ENCODE assay signal across 1 cellular context in the genomic region with DNA sequence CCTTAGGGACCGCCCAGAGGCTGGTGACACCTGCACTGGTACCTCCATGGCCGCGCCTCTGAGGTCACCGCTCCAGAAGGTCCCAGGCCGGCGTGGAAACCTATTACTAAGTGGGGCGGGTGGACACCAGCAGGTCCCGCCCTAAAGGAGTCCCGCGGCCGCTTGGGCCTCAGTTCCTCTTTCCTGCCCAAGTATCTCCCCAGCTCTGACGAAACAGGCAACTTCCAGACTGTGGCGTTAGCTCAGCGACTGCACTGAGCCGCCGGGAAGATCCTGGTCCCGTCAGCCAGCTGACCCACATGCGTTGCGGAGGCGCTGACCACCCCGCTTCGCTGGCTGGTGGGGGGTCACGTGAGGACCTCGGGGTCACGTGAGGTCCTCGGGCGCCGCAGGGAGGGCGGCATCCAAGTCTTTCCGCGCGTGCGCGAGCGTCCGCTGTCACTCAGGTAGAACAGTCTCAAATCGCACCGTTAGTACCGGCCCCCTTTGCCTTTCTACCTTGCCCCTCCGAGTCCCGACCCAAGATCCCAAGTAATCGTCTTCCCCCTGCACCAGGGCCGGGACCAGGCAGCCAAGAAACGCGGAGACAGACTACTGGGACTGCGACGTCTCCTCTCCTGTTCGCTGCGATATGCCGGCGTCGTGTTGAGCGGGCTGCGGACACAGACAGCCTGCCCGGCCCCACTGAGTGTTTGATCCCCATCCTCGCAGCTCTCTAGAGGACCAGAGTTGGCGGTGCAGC.
A peak's percentile ranks its signal among the peaks of the same experiment; 100 is the strongest.
TF ChIP-seq lines count a peak whose summit lies in the region.

No MANE protein-coding gene starts in this region.

TF ChIP-seq in HepG2, 621 proteins besides CTCF, POLR2A, EP300 and RAD21 (continued from another document and continues in another):
- TF ChIP-seq PCBP2 (optimal IDR thresholded peaks at IDR 0.05; ENCODE audit: low read depth, low read length, poor library complexity, severe bottlenecking) (no peak), THYN1 (CRISPR knock-in tag; IDR thresholded peaks at IDR 0.05; ENCODE audit: borderline replicate concordance, low read depth) (no peak), FOXC1 (CRISPR knock-in tag; IDR thresholded peaks at IDR 0.05; ENCODE audit: borderline replicate concordance) (no peak; the same call in 1 of the 2 replicates), ZNF350 (CRISPR knock-in tag; IDR thresholded peaks at IDR 0.05; ENCODE audit: borderline replicate concordance, low read depth) (no peak; the same call in 1 of the 2 replicates), ZNF468 (CRISPR knock-in tag; IDR thresholded peaks at IDR 0.05) (no peak), PHF20 (CRISPR knock-in tag; IDR thresholded peaks at IDR 0.05) (peak; percentile 79), ZNF557 (CRISPR knock-in tag; IDR thresholded peaks at IDR 0.05) (no peak), ZNF577 (CRISPR knock-in tag; IDR thresholded peaks at IDR 0.05; ENCODE audit: borderline replicate concordance, low read depth) (no peak), ZBTB38 (CRISPR knock-in tag; IDR thresholded peaks at IDR 0.05) (no peak; the same call in 1 of the 2 replicates), RBM22 (optimal IDR thresholded peaks at IDR 0.05; ENCODE audit: low read length) (no peak), CREM (IDR thresholded peaks at IDR 0.05) (no peak), CREM (CRISPR knock-in tag; IDR thresholded peaks at IDR 0.05) (no peak), SATB2 (CRISPR knock-in tag; IDR thresholded peaks at IDR 0.05) (0 out of 2 replicates have a peak, but pooled peaks have one; percentile 75), TBX2 (CRISPR knock-in tag; IDR thresholded peaks at IDR 0.05; ENCODE audit: borderline replicate concordance) (peak; percentile 19; the same call in 1 of the 2 replicates), TEAD3 (CRISPR knock-in tag; optimal IDR thresholded peaks at IDR 0.05; ENCODE audit: borderline replicate concordance) (no peak), ZFP62 (CRISPR knock-in tag; IDR thresholded peaks at IDR 0.05) (no peak), ZNF773 (CRISPR knock-in tag; IDR thresholded peaks at IDR 0.05; ENCODE audit: borderline replicate concordance) (no peak), AKAP8 (CRISPR knock-in tag; IDR thresholded peaks at IDR 0.05) (no peak), WIZ (CRISPR knock-in tag; IDR thresholded peaks at IDR 0.05) (peak; percentile 48; the same call in 1 of the 2 replicates), ELF1 (CRISPR knock-in tag; IDR thresholded peaks at IDR 0.05) (peak; percentile 31; the same call in 1 of the 2 replicates), GTF2F1 (IDR thresholded peaks at IDR 0.05; ENCODE audit: low read length) (no peak), ZNF274 (CRISPR knock-in tag; IDR thresholded peaks at IDR 0.05) (peak; percentile 43; the same call in 1 of the 2 replicates), SOX6 (IDR thresholded peaks at IDR 0.05) (no peak), SOX6 (CRISPR knock-in tag; IDR thresholded peaks at IDR 0.05) (no peak; the same call in 1 of the 2 replicates), ZNF354B (CRISPR knock-in tag; IDR thresholded peaks at IDR 0.05) (no peak), ZNF230 (CRISPR knock-in tag; IDR thresholded peaks at IDR 0.05) (0 out of 2 replicates have a peak, but pooled peaks have one; percentile 39), BRCA1 (CRISPR knock-in tag; IDR thresholded peaks at IDR 0.05) (0 out of 2 replicates have a peak, but pooled peaks have one; percentile 55), MAZ (IDR thresholded peaks at IDR 0.05; ENCODE audit: borderline replicate concordance, low read depth, low read length) (no peak), MAZ (CRISPR knock-in tag; IDR thresholded peaks at IDR 0.05; ENCODE audit: low read depth) (no peak; the same call in 1 of the 2 replicates), ISX (CRISPR knock-in tag; conservative IDR thresholded peaks at IDR 0.05) (no peak), ZNF720 (CRISPR knock-in tag; IDR thresholded peaks at IDR 0.05) (no peak), TBP (CRISPR knock-in tag; IDR thresholded peaks at IDR 0.05) (no peak), SMAD1 (CRISPR knock-in tag; IDR thresholded peaks at IDR 0.05; ENCODE audit: borderline replicate concordance, low read depth) (no peak)
- TF ChIP-seq, protein P1, sequence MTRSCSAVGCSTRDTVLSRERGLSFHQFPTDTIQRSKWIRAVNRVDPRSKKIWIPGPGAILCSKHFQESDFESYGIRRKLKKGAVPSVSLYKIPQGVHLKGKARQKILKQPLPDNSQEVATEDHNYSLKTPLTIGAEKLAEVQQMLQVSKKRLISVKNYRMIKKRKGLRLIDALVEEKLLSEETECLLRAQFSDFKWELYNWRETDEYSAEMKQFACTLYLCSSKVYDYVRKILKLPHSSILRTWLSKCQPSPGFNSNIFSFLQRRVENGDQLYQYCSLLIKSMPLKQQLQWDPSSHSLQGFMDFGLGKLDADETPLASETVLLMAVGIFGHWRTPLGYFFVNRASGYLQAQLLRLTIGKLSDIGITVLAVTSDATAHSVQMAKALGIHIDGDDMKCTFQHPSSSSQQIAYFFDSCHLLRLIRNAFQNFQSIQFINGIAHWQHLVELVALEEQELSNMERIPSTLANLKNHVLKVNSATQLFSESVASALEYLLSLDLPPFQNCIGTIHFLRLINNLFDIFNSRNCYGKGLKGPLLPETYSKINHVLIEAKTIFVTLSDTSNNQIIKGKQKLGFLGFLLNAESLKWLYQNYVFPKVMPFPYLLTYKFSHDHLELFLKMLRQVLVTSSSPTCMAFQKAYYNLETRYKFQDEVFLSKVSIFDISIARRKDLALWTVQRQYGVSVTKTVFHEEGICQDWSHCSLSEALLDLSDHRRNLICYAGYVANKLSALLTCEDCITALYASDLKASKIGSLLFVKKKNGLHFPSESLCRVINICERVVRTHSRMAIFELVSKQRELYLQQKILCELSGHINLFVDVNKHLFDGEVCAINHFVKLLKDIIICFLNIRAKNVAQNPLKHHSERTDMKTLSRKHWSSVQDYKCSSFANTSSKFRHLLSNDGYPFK (CRISPR knock-in tag; IDR thresholded peaks at IDR 0.05; ENCODE audit: borderline replicate concordance), result peak; percentile 38; the same call in 1 of the 2 replicates
- TF ChIP-seq, protein P2, sequence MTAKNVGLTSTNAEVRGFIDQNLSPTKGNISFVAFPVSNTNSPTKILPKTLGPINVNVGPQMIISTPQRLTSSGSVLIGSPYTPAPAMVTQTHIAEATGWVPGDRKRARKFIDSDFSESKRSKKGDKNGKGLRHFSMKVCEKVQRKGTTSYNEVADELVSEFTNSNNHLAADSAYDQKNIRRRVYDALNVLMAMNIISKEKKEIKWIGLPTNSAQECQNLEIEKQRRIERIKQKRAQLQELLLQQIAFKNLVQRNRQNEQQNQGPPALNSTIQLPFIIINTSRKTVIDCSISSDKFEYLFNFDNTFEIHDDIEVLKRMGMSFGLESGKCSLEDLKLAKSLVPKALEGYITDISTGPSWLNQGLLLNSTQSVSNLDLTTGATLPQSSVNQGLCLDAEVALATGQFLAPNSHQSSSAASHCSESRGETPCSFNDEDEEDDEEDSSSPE (CRISPR knock-in tag; IDR thresholded peaks at IDR 0.05), result peak; percentile 40; the same call in 1 of the 2 replicates
- TF ChIP-seq, protein P3, sequence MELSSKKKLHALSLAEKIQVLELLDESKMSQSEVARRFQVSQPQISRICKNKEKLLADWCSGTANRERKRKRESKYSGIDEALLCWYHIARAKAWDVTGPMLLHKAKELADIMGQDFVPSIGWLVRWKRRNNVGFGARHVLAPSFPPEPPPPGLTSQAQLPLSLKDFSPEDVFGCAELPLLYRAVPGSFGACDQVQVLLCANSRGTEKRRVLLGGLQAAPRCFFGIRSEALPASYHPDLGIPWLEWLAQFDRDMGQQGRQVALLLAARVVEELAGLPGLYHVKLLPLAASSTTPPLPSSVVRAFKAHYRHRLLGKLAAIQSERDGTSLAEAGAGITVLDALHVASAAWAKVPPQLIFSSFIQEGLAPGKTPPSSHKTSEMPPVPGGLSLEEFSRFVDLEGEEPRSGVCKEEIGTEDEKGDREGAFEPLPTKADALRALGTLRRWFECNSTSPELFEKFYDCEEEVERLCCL (CRISPR knock-in tag; IDR thresholded peaks at IDR 0.05; ENCODE audit: borderline replicate concordance), result no peak
- TF ChIP-seq, protein P4, sequence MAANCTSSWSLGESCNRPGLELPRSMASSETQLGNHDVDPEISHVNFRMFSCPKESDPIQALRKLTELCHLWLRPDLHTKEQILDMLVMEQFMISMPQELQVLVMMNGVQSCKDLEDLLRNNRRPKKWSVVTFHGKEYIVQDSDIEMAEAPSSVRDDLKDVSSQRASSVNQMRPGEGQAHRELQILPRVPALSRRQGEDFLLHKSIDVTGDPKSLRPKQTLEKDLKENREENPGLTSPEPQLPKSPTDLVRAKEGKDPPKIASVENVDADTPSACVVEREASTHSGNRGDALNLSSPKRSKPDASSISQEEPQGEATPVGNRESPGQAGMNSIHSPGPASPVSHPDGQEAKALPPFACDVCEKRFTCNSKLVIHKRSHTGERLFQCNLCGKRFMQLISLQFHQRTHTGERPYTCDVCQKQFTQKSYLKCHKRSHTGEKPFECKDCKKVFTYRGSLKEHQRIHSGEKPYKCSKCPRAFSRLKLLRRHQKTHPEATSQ (CRISPR knock-in tag; IDR thresholded peaks at IDR 0.05; ENCODE audit: borderline replicate concordance), result no peak
- TF ChIP-seq, protein P5, sequence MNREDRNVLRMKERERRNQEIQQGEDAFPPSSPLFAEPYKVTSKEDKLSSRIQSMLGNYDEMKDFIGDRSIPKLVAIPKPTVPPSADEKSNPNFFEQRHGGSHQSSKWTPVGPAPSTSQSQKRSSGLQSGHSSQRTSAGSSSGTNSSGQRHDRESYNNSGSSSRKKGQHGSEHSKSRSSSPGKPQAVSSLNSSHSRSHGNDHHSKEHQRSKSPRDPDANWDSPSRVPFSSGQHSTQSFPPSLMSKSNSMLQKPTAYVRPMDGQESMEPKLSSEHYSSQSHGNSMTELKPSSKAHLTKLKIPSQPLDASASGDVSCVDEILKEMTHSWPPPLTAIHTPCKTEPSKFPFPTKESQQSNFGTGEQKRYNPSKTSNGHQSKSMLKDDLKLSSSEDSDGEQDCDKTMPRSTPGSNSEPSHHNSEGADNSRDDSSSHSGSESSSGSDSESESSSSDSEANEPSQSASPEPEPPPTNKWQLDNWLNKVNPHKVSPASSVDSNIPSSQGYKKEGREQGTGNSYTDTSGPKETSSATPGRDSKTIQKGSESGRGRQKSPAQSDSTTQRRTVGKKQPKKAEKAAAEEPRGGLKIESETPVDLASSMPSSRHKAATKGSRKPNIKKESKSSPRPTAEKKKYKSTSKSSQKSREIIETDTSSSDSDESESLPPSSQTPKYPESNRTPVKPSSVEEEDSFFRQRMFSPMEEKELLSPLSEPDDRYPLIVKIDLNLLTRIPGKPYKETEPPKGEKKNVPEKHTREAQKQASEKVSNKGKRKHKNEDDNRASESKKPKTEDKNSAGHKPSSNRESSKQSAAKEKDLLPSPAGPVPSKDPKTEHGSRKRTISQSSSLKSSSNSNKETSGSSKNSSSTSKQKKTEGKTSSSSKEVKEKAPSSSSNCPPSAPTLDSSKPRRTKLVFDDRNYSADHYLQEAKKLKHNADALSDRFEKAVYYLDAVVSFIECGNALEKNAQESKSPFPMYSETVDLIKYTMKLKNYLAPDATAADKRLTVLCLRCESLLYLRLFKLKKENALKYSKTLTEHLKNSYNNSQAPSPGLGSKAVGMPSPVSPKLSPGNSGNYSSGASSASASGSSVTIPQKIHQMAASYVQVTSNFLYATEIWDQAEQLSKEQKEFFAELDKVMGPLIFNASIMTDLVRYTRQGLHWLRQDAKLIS (CRISPR knock-in tag; IDR thresholded peaks at IDR 0.05), result no peak
- TF ChIP-seq, protein P6, sequence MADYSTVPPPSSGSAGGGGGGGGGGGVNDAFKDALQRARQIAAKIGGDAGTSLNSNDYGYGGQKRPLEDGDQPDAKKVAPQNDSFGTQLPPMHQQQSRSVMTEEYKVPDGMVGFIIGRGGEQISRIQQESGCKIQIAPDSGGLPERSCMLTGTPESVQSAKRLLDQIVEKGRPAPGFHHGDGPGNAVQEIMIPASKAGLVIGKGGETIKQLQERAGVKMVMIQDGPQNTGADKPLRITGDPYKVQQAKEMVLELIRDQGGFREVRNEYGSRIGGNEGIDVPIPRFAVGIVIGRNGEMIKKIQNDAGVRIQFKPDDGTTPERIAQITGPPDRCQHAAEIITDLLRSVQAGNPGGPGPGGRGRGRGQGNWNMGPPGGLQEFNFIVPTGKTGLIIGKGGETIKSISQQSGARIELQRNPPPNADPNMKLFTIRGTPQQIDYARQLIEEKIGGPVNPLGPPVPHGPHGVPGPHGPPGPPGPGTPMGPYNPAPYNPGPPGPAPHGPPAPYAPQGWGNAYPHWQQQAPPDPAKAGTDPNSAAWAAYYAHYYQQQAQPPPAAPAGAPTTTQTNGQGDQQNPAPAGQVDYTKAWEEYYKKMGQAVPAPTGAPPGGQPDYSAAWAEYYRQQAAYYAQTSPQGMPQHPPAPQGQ (CRISPR knock-in tag; IDR thresholded peaks at IDR 0.05; ENCODE audit: borderline replicate concordance), result no peak
- TF ChIP-seq, protein P7, sequence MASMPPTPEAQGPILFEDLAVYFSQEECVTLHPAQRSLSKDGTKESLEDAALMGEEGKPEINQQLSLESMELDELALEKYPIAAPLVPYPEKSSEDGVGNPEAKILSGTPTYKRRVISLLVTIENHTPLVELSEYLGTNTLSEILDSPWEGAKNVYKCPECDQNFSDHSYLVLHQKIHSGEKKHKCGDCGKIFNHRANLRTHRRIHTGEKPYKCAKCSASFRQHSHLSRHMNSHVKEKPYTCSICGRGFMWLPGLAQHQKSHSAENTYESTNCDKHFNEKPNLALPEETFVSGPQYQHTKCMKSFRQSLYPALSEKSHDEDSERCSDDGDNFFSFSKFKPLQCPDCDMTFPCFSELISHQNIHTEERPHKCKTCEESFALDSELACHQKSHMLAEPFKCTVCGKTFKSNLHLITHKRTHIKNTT (CRISPR knock-in tag; IDR thresholded peaks at IDR 0.05), result no peak
- TF ChIP-seq, protein P8, sequence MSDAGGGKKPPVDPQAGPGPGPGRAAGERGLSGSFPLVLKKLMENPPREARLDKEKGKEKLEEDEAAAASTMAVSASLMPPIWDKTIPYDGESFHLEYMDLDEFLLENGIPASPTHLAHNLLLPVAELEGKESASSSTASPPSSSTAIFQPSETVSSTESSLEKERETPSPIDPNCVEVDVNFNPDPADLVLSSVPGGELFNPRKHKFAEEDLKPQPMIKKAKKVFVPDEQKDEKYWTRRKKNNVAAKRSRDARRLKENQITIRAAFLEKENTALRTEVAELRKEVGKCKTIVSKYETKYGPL (CRISPR knock-in tag; IDR thresholded peaks at IDR 0.05), result no peak
- TF ChIP-seq, protein P9, sequence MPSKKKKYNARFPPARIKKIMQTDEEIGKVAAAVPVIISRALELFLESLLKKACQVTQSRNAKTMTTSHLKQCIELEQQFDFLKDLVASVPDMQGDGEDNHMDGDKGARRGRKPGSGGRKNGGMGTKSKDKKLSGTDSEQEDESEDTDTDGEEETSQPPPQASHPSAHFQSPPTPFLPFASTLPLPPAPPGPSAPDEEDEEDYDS (CRISPR knock-in tag; IDR thresholded peaks at IDR 0.05), result peak; percentile 58; the same call in 1 of the 2 replicates
- TF ChIP-seq, protein P10, sequence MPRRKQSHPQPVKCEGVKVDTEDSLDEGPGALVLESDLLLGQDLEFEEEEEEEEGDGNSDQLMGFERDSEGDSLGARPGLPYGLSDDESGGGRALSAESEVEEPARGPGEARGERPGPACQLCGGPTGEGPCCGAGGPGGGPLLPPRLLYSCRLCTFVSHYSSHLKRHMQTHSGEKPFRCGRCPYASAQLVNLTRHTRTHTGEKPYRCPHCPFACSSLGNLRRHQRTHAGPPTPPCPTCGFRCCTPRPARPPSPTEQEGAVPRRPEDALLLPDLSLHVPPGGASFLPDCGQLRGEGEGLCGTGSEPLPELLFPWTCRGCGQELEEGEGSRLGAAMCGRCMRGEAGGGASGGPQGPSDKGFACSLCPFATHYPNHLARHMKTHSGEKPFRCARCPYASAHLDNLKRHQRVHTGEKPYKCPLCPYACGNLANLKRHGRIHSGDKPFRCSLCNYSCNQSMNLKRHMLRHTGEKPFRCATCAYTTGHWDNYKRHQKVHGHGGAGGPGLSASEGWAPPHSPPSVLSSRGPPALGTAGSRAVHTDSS (CRISPR knock-in tag; conservative IDR thresholded peaks at IDR 0.05), result no peak
